In genomic region chr9:73154760-73155159, GRCh38 we compare ENCODE assay signal across 9 cellular contexts. TPM values are rescaled to one million over a fixed set of nuclear protein-coding genes. Genes with fewer than 3 reads are reported as not detected.
DNase-seq lines count a peak whose midpoint lies in the region; ATAC-seq and TF ChIP-seq lines count a peak whose summit lies in the region.
"Had no signal": no experiment of that assay in that cellular context is flagged by ENCODE, and none has a peak within 500 bp of the region (broad histone marks: within the 10 kb centered on the region; RNA-seq: fewer than 3 reads in every experiment).

No MANE protein-coding gene starts in this region.

- H3K27ac Mint-ChIP-seq in activated CD4-positive, alpha-beta T cell treated with anti-CD3 and anti-CD28 coated beads for 36 hours = peak overlapping the region; percentile 94
- H3K27ac Mint-ChIP-seq in T-helper 17 cell = peak overlapping the region; percentile 100
- H3K27ac Mint-ChIP-seq in stimulated activated naive CD8-positive, alpha-beta T cell treated with anti-CD3 and anti-CD28 coated beads, Interleukin-15, amount 100 ng/mL, for 72 hours = peak overlapping the region; percentile 56 to 92

- H3K4me3 ChIP-seq in fibroblast of mammary gland (ENCODE audit: control insufficient read depth, low read depth, low read length) = peak overlapping the region; percentile 84

- H3K36me3 Mint-ChIP-seq in activated CD4-positive, alpha-beta T cell treated with anti-CD3 and anti-CD28 coated beads for 36 hours (ENCODE audit: low read depth) = peaks cover 10% of the 10 kb centered on the region
- peaks cover 5% of the 10 kb centered on the region for H3K36me3 Mint-ChIP-seq in T-helper 17 cell (ENCODE audit: low read depth)

- POLR2A ChIA-PET in activated CD4-positive, alpha-beta T cell treated with anti-CD3 and anti-CD28 coated beads for 36 hours (lab: Charles Lee) = no interaction called here

- TF ChIP-seq CTCF in fibroblast of mammary gland (conservative IDR thresholded peaks at IDR 0.05; ENCODE audit: control insufficient read depth, insufficient read depth, low read depth, low read length) = no peak

- H3K27me3 Mint-ChIP-seq in activated CD4-positive, alpha-beta T cell treated with anti-CD3 and anti-CD28 coated beads for 36 hours = no peaks in the 10 kb centered on the region
- H3K27me3 Mint-ChIP-seq in T-helper 17 cell = no peaks in the 10 kb centered on the region
- H3K27me3 Mint-ChIP-seq in stimulated activated naive CD8-positive, alpha-beta T cell treated with anti-CD3 and anti-CD28 coated beads, Interleukin-15, amount 100 ng/mL, for 72 hours = no peaks in the 10 kb centered on the region

- CTCF ChIA-PET in activated CD4-positive, alpha-beta T cell treated with anti-CD3 and anti-CD28 coated beads for 36 hours (lab: Charles Lee) = interaction anchor here (0.7 to 1.5 kb wide), 8 partner anchors 11 to 47 kb away, joined by 3 to 6 read pairs (median 4); no protein-coding TSS in a partner anchor

- ATAC-seq in activated CD4-positive, alpha-beta T cell treated with anti-CD3 and anti-CD28 coated beads for 36 hours = peak; percentile 39
- ATAC-seq in T-helper 17 cell = peak; percentile 63
- peak; percentile 76 for ATAC-seq in stimulated activated naive CD8-positive, alpha-beta T cell treated with anti-CD3 and anti-CD28 coated beads, Interleukin-15, amount 100 ng/mL, for 72 hours
- ATAC-seq in HG02571 (IDR thresholded peaks at IDR 0.05; ENCODE audit: unreplicated experiment) = no peak
- ATAC-seq in HG02759 (IDR thresholded peaks at IDR 0.05; ENCODE audit: unreplicated experiment) = no peak

- H3K4me1 Mint-ChIP-seq in activated CD4-positive, alpha-beta T cell treated with anti-CD3 and anti-CD28 coated beads for 36 hours = peaks cover 86% of the 10 kb centered on the region
- peaks cover 38% of the 10 kb centered on the region for H3K4me1 Mint-ChIP-seq in T-helper 17 cell
- peaks cover 83% of the 10 kb centered on the region for H3K4me1 Mint-ChIP-seq in stimulated activated naive CD8-positive, alpha-beta T cell treated with anti-CD3 and anti-CD28 coated beads, Interleukin-15, amount 100 ng/mL, for 72 hours

- H3K4me3 Mint-ChIP-seq in activated CD4-positive, alpha-beta T cell treated with anti-CD3 and anti-CD28 coated beads for 36 hours = peak overlapping the region; percentile 70
- peak overlapping the region; percentile 96 for H3K4me3 Mint-ChIP-seq in T-helper 17 cell
- H3K4me3 Mint-ChIP-seq in stimulated activated naive CD8-positive, alpha-beta T cell treated with anti-CD3 and anti-CD28 coated beads, Interleukin-15, amount 100 ng/mL, for 72 hours = peak overlapping the region; percentile 71 to 82
- H3K4me3 Mint-ChIP-seq: neural crest cell had no signal

- intact Hi-C loops in activated CD4-positive, alpha-beta T cell treated with anti-CD3 and anti-CD28 coated beads for 36 hours (cut with DNase I, micrococcal nuclease) = loop anchor here (5.0 to 10.0 kb wide), 7 partner anchors 63 to 1990 kb away; partner anchors contain the start of genes ABHD17B (in 1 of the 2), C9orf85 (in 1 of the 2), CARNMT1 (in 1 of the 2) and CEMIP2 (in 1 of the 2)

- H3K9me3 Mint-ChIP-seq in activated CD4-positive, alpha-beta T cell treated with anti-CD3 and anti-CD28 coated beads for 36 hours (ENCODE audit: low read depth) = no peaks in the 10 kb centered on the region
- no peaks in the 10 kb centered on the region for H3K9me3 Mint-ChIP-seq in stimulated activated naive CD8-positive, alpha-beta T cell treated with anti-CD3 and anti-CD28 coated beads, Interleukin-15, amount 100 ng/mL, for 72 hours

- DNase-seq in activated CD4-positive, alpha-beta T cell treated with anti-CD3 and anti-CD28 coated beads for 36 hours = no peak
- DNase-seq in activated CD4-positive, alpha-beta T cell treated with anti-CD3 and anti-CD28 coated beads for 1 hour = no peak
- DNase-seq in T-helper 17 cell (no peak), fibroblast of mammary gland (ENCODE audit: low read depth) (peak; percentile 43), hippocampal formation (lab: John Stamatoyannopoulos, UW) (no peak)
- no peak for DNase-seq in stimulated activated naive CD8-positive, alpha-beta T cell treated with anti-CD3 and anti-CD28 coated beads, Interleukin-15, amount 100 ng/mL, for 72 hours

- no peaks in the 10 kb centered on the region for H3K9me3 ChIP-seq in T-helper 17 cell (ENCODE audit: control insufficient read depth, low read length, poor library complexity, severe bottlenecking)

RNA-seq across cellular contexts. Expression of gene ANXA1, which starts 3.1 kb away (rescaled TPM):
- total RNA-seq in activated CD4-positive, alpha-beta T cell treated with anti-CD3 and anti-CD28 coated beads for 36 hours = 10 to 100 TPM; 26.0 to 30.9 TPM
- 100 to 1,000 TPM; 553 to 928 TPM for total RNA-seq in T-helper 17 cell

Comparison
In these comparisons a context has a peak if more than half of its experiments do, and no peak if none do; other contexts are left out.
1. ATAC-seq: peak in activated CD4-positive, alpha-beta T cell treated with anti-CD3 and anti-CD28 coated beads for 36 hours (single experiment), T-helper 17 cell (single experiment) and stimulated activated naive CD8-positive, alpha-beta T cell treated with anti-CD3 and anti-CD28 coated beads, Interleukin-15, amount 100 ng/mL, for 72 hours (single experiment); none in HG02571 (single experiment) and HG02759 (single experiment).
2. RNA of gene ANXA1, which starts 3.1 kb away (total RNA-seq): 553 to 928 TPM in T-helper 17 cell; 26.0 to 30.9 TPM in activated CD4-positive, alpha-beta T cell treated with anti-CD3 and anti-CD28 coated beads for 36 hours; every median in the first group is over 10 times any median in the second.
3. Peak in every context shown above with its lines, with median percentiles within 50 percentile points of each other: H3K27ac Mint-ChIP-seq and H3K4me3 Mint-ChIP-seq.